16 cellular contexts compared by ENCODE assay signal in genomic region chr4:186644737-186645261, GRCh38.
DNase-seq lines count a peak whose midpoint lies in the region; TF ChIP-seq lines count a peak whose summit lies in the region.
"Had no signal": no experiment of that assay in that cellular context is flagged by ENCODE, and none has a peak within 500 bp of the region (broad histone marks: within the 10 kb centered on the region; RNA-seq: fewer than 3 reads in every experiment).

No MANE protein-coding gene starts in this region.

- H3K9me3 Mint-ChIP-seq in activated naive CD4-positive, alpha-beta T cell treated with anti-CD3 and anti-CD28 coated beads, Interleukin-2, amount 10 ng/mL, durations not matched to agents 7 days and 5 days: peaks cover 4% of the 10 kb centered on the region

- TF ChIP-seq CTCF in epithelial cell of esophagus (IDR thresholded peaks at IDR 0.05; ENCODE audit: insufficient read depth, low read depth, low read length, missing control alignments): no peak

- no peak overlapping the region for H3K4me3 ChIP-seq in epithelial cell of esophagus (ENCODE audit: low read length)
- H3K4me3 ChIP-seq: ovary had no signal

- H3K27me3 Mint-ChIP-seq in activated naive CD4-positive, alpha-beta T cell treated with anti-CD3 and anti-CD28 coated beads, Interleukin-2, amount 10 ng/mL, durations not matched to agents 7 days and 5 days: no peaks in the 10 kb centered on the region
- H3K27me3 Mint-ChIP-seq: memory B cell had no signal

- H3K27ac Mint-ChIP-seq in activated naive CD4-positive, alpha-beta T cell treated with anti-CD3 and anti-CD28 coated beads, Interleukin-2, amount 10 ng/mL, durations not matched to agents 7 days and 5 days: no peak overlapping the region
- H3K27ac Mint-ChIP-seq: activated CD8-positive, alpha-beta T cell treated with anti-CD3 and anti-CD28 coated beads, Interleukin-2, amount 10 ng/mL, durations not matched to agents 7 days and 5 days; memory B cell had no signal

- no peaks in the 10 kb centered on the region for H3K36me3 Mint-ChIP-seq in activated naive CD4-positive, alpha-beta T cell treated with anti-CD3 and anti-CD28 coated beads, Interleukin-2, amount 10 ng/mL, durations not matched to agents 7 days and 5 days
- H3K36me3 Mint-ChIP-seq: memory B cell had no signal

- no peak overlapping the region for H3K4me3 Mint-ChIP-seq in activated naive CD4-positive, alpha-beta T cell treated with anti-CD3 and anti-CD28 coated beads, Interleukin-2, amount 10 ng/mL, durations not matched to agents 7 days and 5 days
- H3K4me3 Mint-ChIP-seq: activated CD8-positive, alpha-beta T cell treated with anti-CD3 and anti-CD28 coated beads, Interleukin-2, amount 10 ng/mL, durations not matched to agents 7 days and 5 days; memory B cell had no signal

- DNase-seq in EH (ENCODE audit: low read depth) (peak; percentile 42), NOMO-1 treated with DMSO at 0.1 percent for 48 hours (lab: John Stamatoyannopoulos, UW; ENCODE audit: unreplicated experiment) (peak; percentile 54), epithelial cell of esophagus (ENCODE audit: low read depth) (peak; percentile 28), medulla oblongata (ENCODE audit: extremely low spot score) (peak; percentile 10), AML-193 (lab: John Stamatoyannopoulos, UW) (no peak), Kasumi-1 (lab: John Stamatoyannopoulos, UW) (no peak)
- no peak for DNase-seq in activated naive CD4-positive, alpha-beta T cell treated with anti-CD3 and anti-CD28 coated beads, Interleukin-2, amount 10 ng/mL, durations not matched to agents 7 days and 5 days
- no peak for DNase-seq in stimulated activated CD4-positive, alpha-beta T cell treated with anti-CD3 and anti-CD28 coated beads, Interleukin-15, amount 100 ng/mL, for 24 hours
- DNase-seq: activated CD8-positive, alpha-beta T cell treated with anti-CD3 and anti-CD28 coated beads, Interleukin-2, amount 10 ng/mL, durations not matched to agents 7 days and 5 days; activated naive CD4-positive, alpha-beta T cell treated with Interleukin-2 at 50 U/mL for 16 hours; head of caudate nucleus; ovary; stimulated activated CD4-positive, alpha-beta T cell treated with anti-CD3 and anti-CD28 coated beads, Interleukin-2, amount 100 ng/mL, for 48 hours; stimulated activated naive CD8-positive, alpha-beta T cell treated with anti-CD3 and anti-CD28 coated beads, Interleukin-15, Interleukin-2, amounts not matched to agents 100 U/mL and 50 U/mL, for 24 hours; T-helper 9 cell had no signal

- no peaks in the 10 kb centered on the region for H3K4me1 Mint-ChIP-seq in activated naive CD4-positive, alpha-beta T cell treated with anti-CD3 and anti-CD28 coated beads, Interleukin-2, amount 10 ng/mL, durations not matched to agents 7 days and 5 days
- H3K4me1 Mint-ChIP-seq: memory B cell had no signal

- CTCF ChIA-PET in activated naive CD4-positive, alpha-beta T cell treated with anti-CD3 and anti-CD28 coated beads, Interleukin-2, amount 10 ng/mL, durations not matched to agents 7 days and 5 days (lab: Charles Lee): no interaction called here

Comparison
In these comparisons a context has a peak if more than half of its experiments do, and no peak if none do; other contexts are left out.
1. DNase-seq: peak in EH (single experiment), NOMO-1 treated with DMSO at 0.1 percent for 48 hours (single experiment), epithelial cell of esophagus (single experiment) and medulla oblongata (single experiment); none in activated naive CD4-positive, alpha-beta T cell treated with anti-CD3 and anti-CD28 coated beads, Interleukin-2, amount 10 ng/mL, durations not matched to agents 7 days and 5 days (single experiment), AML-193 (0 of 2), stimulated activated CD4-positive, alpha-beta T cell treated with anti-CD3 and anti-CD28 coated beads, Interleukin-15, amount 100 ng/mL, for 24 hours (single experiment) and Kasumi-1 (0 of 2).